1 cellular context compared by ENCODE assay signal in the genomic region with DNA sequence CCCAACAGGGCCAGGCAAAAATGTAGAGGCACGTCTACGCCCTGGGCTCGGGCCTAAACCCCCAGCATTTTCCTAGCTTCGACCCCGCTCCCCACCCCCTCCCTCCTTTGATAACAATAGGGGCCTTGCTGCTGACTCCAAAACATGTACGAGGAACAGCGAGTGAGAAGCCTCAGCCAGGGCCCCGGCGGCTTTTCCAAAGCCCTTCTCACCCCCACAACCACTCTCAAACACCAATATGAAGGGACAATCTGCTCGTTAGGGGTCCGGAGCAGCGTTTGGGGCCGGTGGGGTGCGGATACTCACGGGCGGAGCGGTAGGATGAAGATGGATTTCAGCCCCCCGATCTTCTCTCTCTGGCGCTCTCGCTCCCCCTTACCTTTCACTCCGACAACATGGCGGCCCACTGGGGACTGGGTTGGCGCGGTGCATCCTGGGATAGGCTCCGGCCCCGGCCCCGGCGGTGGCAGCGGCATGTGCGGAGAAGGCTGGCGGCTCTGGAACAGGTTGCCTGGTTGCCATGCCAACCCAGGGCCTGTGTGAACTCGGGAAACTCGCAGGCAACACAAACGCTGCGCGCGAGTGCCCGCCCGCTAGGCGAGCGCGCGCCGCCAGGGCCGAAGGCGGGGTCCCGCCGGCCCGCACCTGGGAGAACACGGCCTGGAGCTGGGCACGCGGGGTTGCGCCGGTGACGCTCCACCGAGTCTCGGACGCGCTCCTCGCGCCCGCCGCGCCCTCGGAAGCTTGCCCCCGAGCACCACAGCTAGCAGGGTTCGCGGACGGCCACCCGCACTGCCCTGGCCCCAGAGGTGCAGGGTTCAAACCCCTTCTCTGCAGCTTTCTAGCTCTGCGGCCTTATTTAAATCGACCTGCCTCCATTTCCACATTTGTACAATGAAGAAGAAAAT.
A peak's percentile ranks its signal among the peaks of the same experiment; 100 is the strongest.
TF ChIP-seq lines count a peak whose summit lies in the region.

A gene with protein sequence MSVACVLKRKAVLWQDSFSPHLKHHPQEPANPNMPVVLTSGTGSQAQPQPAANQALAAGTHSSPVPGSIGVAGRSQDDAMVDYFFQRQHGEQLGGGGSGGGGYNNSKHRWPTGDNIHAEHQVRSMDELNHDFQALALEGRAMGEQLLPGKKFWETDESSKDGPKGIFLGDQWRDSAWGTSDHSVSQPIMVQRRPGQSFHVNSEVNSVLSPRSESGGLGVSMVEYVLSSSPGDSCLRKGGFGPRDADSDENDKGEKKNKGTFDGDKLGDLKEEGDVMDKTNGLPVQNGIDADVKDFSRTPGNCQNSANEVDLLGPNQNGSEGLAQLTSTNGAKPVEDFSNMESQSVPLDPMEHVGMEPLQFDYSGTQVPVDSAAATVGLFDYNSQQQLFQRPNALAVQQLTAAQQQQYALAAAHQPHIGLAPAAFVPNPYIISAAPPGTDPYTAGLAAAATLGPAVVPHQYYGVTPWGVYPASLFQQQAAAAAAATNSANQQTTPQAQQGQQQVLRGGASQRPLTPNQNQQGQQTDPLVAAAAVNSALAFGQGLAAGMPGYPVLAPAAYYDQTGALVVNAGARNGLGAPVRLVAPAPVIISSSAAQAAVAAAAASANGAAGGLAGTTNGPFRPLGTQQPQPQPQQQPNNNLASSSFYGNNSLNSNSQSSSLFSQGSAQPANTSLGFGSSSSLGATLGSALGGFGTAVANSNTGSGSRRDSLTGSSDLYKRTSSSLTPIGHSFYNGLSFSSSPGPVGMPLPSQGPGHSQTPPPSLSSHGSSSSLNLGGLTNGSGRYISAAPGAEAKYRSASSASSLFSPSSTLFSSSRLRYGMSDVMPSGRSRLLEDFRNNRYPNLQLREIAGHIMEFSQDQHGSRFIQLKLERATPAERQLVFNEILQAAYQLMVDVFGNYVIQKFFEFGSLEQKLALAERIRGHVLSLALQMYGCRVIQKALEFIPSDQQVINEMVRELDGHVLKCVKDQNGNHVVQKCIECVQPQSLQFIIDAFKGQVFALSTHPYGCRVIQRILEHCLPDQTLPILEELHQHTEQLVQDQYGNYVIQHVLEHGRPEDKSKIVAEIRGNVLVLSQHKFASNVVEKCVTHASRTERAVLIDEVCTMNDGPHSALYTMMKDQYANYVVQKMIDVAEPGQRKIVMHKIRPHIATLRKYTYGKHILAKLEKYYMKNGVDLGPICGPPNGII (minus strand): TSS at position 408 of the 908 bp plus-strand sequence. CDS start 6,151 bp downstream, outside the sequence.

TF ChIP-seq in K562, 482 proteins besides CTCF, POLR2A, EP300 and RAD21 (continued from another document and continues in another):
- peak; percentile 63; the same call in 1 of the 2 replicates for TF ChIP-seq ARID3B (CRISPR knock-in tag; IDR thresholded peaks at IDR 0.05; ENCODE audit: borderline replicate concordance)
- TF ChIP-seq NCOA4 (IDR thresholded peaks at IDR 0.05; ENCODE audit: partially characterized antibody): no peak
- TF ChIP-seq DACH1 (IDR thresholded peaks at IDR 0.05; ENCODE audit: partially characterized antibody): no peak
- peak; percentile 85 to 92 for TF ChIP-seq FOXK2 (conservative IDR thresholded peaks at IDR 0.05 in 1 of 2, IDR thresholded peaks at IDR 0.05 in 1 of 2; ENCODE audit: low read depth in 2 of 2)
- peak; percentile 85; the same call in 1 of the 2 replicates for TF ChIP-seq ZNF175 (CRISPR knock-in tag; IDR thresholded peaks at IDR 0.05; ENCODE audit: low read depth)
- peak; percentile 98 for TF ChIP-seq TAF9B (IDR thresholded peaks at IDR 0.05; ENCODE audit: partially characterized antibody)
- TF ChIP-seq MECOM (CRISPR knock-in tag; IDR thresholded peaks at IDR 0.05): peak; percentile 60; the same call in 1 of the 2 replicates
- TF ChIP-seq ZNF311 (CRISPR knock-in tag; IDR thresholded peaks at IDR 0.05): peak; percentile 66; the same call in 1 of the 2 replicates
- peak; percentile 49 to 65; a peak in 1 of 4 replicates for TF ChIP-seq UBTF (IDR thresholded peaks at IDR 0.05; ENCODE audit: borderline replicate concordance in 1 of 2, low read depth in 2 of 2, low read length in 2 of 2)
- TF ChIP-seq TOE1 (IDR thresholded peaks at IDR 0.05; ENCODE audit: borderline replicate concordance): peak; percentile 76
- no peak for TF ChIP-seq TOE1 (CRISPR knock-in tag; IDR thresholded peaks at IDR 0.05; ENCODE audit: borderline replicate concordance, low read depth)
- no peak for TF ChIP-seq ZNF408 (CRISPR knock-in tag; IDR thresholded peaks at IDR 0.05; ENCODE audit: low read depth)
- TF ChIP-seq, protein P1, sequence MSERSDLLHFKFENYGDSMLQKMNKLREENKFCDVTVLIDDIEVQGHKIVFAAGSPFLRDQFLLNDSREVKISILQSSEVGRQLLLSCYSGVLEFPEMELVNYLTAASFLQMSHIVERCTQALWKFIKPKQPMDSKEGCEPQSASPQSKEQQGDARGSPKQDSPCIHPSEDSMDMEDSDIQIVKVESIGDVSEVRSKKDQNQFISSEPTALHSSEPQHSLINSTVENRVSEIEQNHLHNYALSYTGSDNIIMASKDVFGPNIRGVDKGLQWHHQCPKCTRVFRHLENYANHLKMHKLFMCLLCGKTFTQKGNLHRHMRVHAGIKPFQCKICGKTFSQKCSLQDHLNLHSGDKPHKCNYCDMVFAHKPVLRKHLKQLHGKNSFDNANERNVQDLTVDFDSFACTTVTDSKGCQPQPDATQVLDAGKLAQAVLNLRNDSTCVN (CRISPR knock-in tag; IDR thresholded peaks at IDR 0.05): peak; percentile 69; the same call in 1 of the 2 replicates
- peak; percentile 21 to 67; a peak in 3 of 4 replicates for TF ChIP-seq RCOR1 (IDR thresholded peaks at IDR 0.05; ENCODE audit: borderline replicate concordance in 1 of 2, low read depth in 2 of 2, low read length in 2 of 2)
- TF ChIP-seq CREBBP (IDR thresholded peaks at IDR 0.05; ENCODE audit: low read depth, low read length): no peak
- peak; percentile 43; the same call in 1 of the 2 replicates for TF ChIP-seq JUND (IDR thresholded peaks at IDR 0.05; ENCODE audit: borderline replicate concordance, low read depth, low read length)
- peak; percentile 63; the same call in 2 of the 3 replicates for TF ChIP-seq JUND (tag; IDR thresholded peaks at IDR 0.05; ENCODE audit: borderline replicate concordance, low read depth, low read length)
- no peak; the same call in 1 of the 2 replicates for TF ChIP-seq HIVEP1 (CRISPR knock-in tag; IDR thresholded peaks at IDR 0.05)
- peak in 1 of 2 experiments; percentile 88; a peak in 2 of 3 replicates for TF ChIP-seq CBX3 (IDR thresholded peaks at IDR 0.05; ENCODE audit: borderline replicate concordance in 1 of 2, low read length in 2 of 2)
- no peak for TF ChIP-seq CHD4 (IDR thresholded peaks at IDR 0.05; ENCODE audit: insufficient read depth, insufficient replicate concordance, low read depth, low read length, poor library complexity, severe bottlenecking)
- no peak for TF ChIP-seq ZNF778 (CRISPR knock-in tag; IDR thresholded peaks at IDR 0.05)
- TF ChIP-seq NCOR1 (IDR thresholded peaks at IDR 0.05): peak; percentile 45
- TF ChIP-seq DNMT1 (IDR thresholded peaks at IDR 0.05): no peak
- TF ChIP-seq, protein P2, sequence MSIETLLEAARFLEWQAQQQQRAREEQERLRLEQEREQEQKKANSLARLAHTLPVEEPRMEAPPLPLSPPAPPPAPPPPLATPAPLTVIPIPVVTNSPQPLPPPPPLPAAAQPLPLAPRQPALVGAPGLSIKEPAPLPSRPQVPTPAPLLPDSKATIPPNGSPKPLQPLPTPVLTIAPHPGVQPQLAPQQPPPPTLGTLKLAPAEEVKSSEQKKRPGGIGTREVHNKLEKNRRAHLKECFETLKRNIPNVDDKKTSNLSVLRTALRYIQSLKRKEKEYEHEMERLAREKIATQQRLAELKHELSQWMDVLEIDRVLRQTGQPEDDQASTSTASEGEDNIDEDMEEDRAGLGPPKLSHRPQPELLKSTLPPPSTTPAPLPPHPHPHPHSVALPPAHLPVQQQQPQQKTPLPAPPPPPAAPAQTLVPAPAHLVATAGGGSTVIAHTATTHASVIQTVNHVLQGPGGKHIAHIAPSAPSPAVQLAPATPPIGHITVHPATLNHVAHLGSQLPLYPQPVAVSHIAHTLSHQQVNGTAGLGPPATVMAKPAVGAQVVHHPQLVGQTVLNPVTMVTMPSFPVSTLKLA (conservative IDR thresholded peaks at IDR 0.05): peak; percentile 80 to 86
- TF ChIP-seq BRD4 (IDR thresholded peaks at IDR 0.05): peak; percentile 100
- TF ChIP-seq HNRNPLL (IDR thresholded peaks at IDR 0.05; ENCODE audit: low read depth, low read length, poor library complexity, severe bottlenecking): peak; percentile 98
- TF ChIP-seq ILF3 (IDR thresholded peaks at IDR 0.05; ENCODE audit: borderline replicate concordance): 0 out of 2 replicates have a peak, but pooled peaks have one; percentile 11
- no peak for TF ChIP-seq PURB (CRISPR knock-in tag; IDR thresholded peaks at IDR 0.05; ENCODE audit: low read depth)
- no peak for TF ChIP-seq FUS (optimal IDR thresholded peaks at IDR 0.05; ENCODE audit: low read depth, low read length)
- no peak; the same call in 1 of the 2 replicates for TF ChIP-seq KLF6 (CRISPR knock-in tag; IDR thresholded peaks at IDR 0.05; ENCODE audit: borderline replicate concordance)
- TF ChIP-seq ETV5 (CRISPR knock-in tag; IDR thresholded peaks at IDR 0.05; ENCODE audit: low read depth): peak; percentile 27; the same call in 1 of the 2 replicates
- TF ChIP-seq, protein P3, sequence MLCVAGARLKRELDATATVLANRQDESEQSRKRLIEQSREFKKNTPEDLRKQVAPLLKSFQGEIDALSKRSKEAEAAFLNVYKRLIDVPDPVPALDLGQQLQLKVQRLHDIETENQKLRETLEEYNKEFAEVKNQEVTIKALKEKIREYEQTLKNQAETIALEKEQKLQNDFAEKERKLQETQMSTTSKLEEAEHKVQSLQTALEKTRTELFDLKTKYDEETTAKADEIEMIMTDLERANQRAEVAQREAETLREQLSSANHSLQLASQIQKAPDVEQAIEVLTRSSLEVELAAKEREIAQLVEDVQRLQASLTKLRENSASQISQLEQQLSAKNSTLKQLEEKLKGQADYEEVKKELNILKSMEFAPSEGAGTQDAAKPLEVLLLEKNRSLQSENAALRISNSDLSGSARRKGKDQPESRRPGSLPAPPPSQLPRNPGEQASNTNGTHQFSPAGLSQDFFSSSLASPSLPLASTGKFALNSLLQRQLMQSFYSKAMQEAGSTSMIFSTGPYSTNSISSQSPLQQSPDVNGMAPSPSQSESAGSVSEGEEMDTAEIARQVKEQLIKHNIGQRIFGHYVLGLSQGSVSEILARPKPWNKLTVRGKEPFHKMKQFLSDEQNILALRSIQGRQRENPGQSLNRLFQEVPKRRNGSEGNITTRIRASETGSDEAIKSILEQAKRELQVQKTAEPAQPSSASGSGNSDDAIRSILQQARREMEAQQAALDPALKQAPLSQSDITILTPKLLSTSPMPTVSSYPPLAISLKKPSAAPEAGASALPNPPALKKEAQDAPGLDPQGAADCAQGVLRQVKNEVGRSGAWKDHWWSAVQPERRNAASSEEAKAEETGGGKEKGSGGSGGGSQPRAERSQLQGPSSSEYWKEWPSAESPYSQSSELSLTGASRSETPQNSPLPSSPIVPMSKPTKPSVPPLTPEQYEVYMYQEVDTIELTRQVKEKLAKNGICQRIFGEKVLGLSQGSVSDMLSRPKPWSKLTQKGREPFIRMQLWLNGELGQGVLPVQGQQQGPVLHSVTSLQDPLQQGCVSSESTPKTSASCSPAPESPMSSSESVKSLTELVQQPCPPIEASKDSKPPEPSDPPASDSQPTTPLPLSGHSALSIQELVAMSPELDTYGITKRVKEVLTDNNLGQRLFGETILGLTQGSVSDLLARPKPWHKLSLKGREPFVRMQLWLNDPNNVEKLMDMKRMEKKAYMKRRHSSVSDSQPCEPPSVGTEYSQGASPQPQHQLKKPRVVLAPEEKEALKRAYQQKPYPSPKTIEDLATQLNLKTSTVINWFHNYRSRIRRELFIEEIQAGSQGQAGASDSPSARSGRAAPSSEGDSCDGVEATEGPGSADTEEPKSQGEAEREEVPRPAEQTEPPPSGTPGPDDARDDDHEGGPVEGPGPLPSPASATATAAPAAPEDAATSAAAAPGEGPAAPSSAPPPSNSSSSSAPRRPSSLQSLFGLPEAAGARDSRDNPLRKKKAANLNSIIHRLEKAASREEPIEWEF (CRISPR knock-in tag; IDR thresholded peaks at IDR 0.05): no peak
- TF ChIP-seq NCOA2 (IDR thresholded peaks at IDR 0.05; ENCODE audit: partially characterized antibody in 2 of 2): no peak
- peak; percentile 78; the same call in 1 of the 2 replicates for TF ChIP-seq GTF2F1 (IDR thresholded peaks at IDR 0.05; ENCODE audit: low read depth, low read length)
- TF ChIP-seq CSDE1 (IDR thresholded peaks at IDR 0.05): peak in 1 of 2 experiments; percentile 91; a peak in 2 of 4 replicates
- no peak for TF ChIP-seq TSC22D4 (tag; IDR thresholded peaks at IDR 0.05)
